ENCODE assay signal across 25 cellular contexts in genomic region chr6:110340566-110340965, GRCh38. TPM values are rescaled to one million over a fixed set of nuclear protein-coding genes. Genes with fewer than 3 reads are reported as not detected.
"Had no signal": no experiment of that assay in that cellular context is flagged by ENCODE, and none has a peak within 500 bp of the region (broad histone marks: within the 10 kb centered on the region; RNA-seq: fewer than 3 reads in every experiment).

No MANE protein-coding gene starts in this region.

- H3K36me3 Mint-ChIP-seq: activated naive CD4-positive, alpha-beta T cell treated with anti-CD3 and anti-CD28 coated beads, Interleukin-2, amount 10 ng/mL, durations not matched to agents 7 days and 5 days; naive thymus-derived CD4-positive, alpha-beta T cell; stimulated activated effector memory CD8-positive, alpha-beta T cell treated with anti-CD3 and anti-CD28 coated beads, Interleukin-12 subunit alpha, Interleukin-12 subunit beta, amount 100 ng/mL, for 72 hours had no signal

- H3K27ac Mint-ChIP-seq: activated naive CD4-positive, alpha-beta T cell treated with anti-CD3 and anti-CD28 coated beads, Interleukin-2, amount 10 ng/mL, durations not matched to agents 7 days and 5 days; activated naive CD8-positive, alpha-beta T cell treated with anti-CD3 and anti-CD28 coated beads, Interleukin-2, amount 50 U/mL, for 24 hours; endodermal cell; memory B cell; naive thymus-derived CD4-positive, alpha-beta T cell; stimulated activated effector memory CD8-positive, alpha-beta T cell treated with anti-CD3 and anti-CD28 coated beads, Interleukin-12 subunit alpha, Interleukin-12 subunit beta, amount 100 ng/mL, for 72 hours; type B pancreatic cell had no signal

- H3K4me2 ChIP-seq: smooth muscle cell had no signal

- H3K27ac ChIP-seq: breast epithelium, epithelial cell of prostate, foreskin keratinocyte, psoas muscle, right lobe of liver had no signal

- H3K9me3 ChIP-seq: breast epithelium, mucosa of descending colon, psoas muscle, right lobe of liver, stomach had no signal

- H3K4me1 Mint-ChIP-seq: activated naive CD4-positive, alpha-beta T cell treated with anti-CD3 and anti-CD28 coated beads, Interleukin-2, amount 10 ng/mL, durations not matched to agents 7 days and 5 days; activated naive CD8-positive, alpha-beta T cell treated with anti-CD3 and anti-CD28 coated beads, Interleukin-2, amount 50 U/mL, for 24 hours; naive thymus-derived CD4-positive, alpha-beta T cell; stimulated activated effector memory CD8-positive, alpha-beta T cell treated with anti-CD3 and anti-CD28 coated beads, Interleukin-12 subunit alpha, Interleukin-12 subunit beta, amount 100 ng/mL, for 72 hours had no signal

- H3K27me3 Mint-ChIP-seq: activated naive CD8-positive, alpha-beta T cell treated with anti-CD3 and anti-CD28 coated beads, Interleukin-2, amount 50 U/mL, for 24 hours; type B pancreatic cell had no signal

- DNase-seq: activated CD4-positive, alpha-beta T cell treated with anti-CD3 and anti-CD28 coated beads, Interleukin-2, amount 50 U/mL, for 1 hour; activated CD4-positive, CD25-positive, alpha-beta regulatory T cell treated with anti-CD3 and anti-CD28 coated beads, Interleukin-2, amount 50 U/mL, for 72 hours; activated CD8-positive, alpha-beta memory T cell treated with anti-CD3 and anti-CD28 coated beads, Interleukin-2, amount 50 U/mL, for 4 hours; activated effector memory CD4-positive, alpha-beta T cell treated with Interleukin-2 at 50 U/mL for 16 hours; activated naive CD4-positive, alpha-beta T cell treated with anti-CD3 and anti-CD28 coated beads, Interleukin-2, amount 10 ng/mL, durations not matched to agents 7 days and 5 days; activated naive CD8-positive, alpha-beta T cell treated with anti-CD3 and anti-CD28 coated beads, Interleukin-2, amount 50 U/mL, for 24 hours; activated T-cell treated with anti-CD3 and anti-CD28 coated beads, Interleukin-2, amount 50 U/mL, for 48 hours; endodermal cell; foreskin keratinocyte; kidney glomerular epithelial cell; mucosa of descending colon; naive thymus-derived CD4-positive, alpha-beta T cell; psoas muscle; right lobe of liver; stimulated activated CD4-positive, alpha-beta T cell treated with anti-CD3 and anti-CD28 coated beads, Interleukin-4, amount 100 ng/mL, for 24 hours; stomach; T1000 had no signal

- H3K27me3 ChIP-seq: breast epithelium, right lobe of liver, stomach had no signal

- H3K9me3 Mint-ChIP-seq: activated naive CD4-positive, alpha-beta T cell treated with anti-CD3 and anti-CD28 coated beads, Interleukin-2, amount 10 ng/mL, durations not matched to agents 7 days and 5 days; activated naive CD8-positive, alpha-beta T cell treated with anti-CD3 and anti-CD28 coated beads, Interleukin-2, amount 50 U/mL, for 24 hours; endodermal cell; naive thymus-derived CD4-positive, alpha-beta T cell; stimulated activated effector memory CD8-positive, alpha-beta T cell treated with anti-CD3 and anti-CD28 coated beads, Interleukin-12 subunit alpha, Interleukin-12 subunit beta, amount 100 ng/mL, for 72 hours; type B pancreatic cell had no signal

- H3K4me1 ChIP-seq: breast epithelium, foreskin keratinocyte, psoas muscle, right lobe of liver had no signal

- H3K36me3 ChIP-seq: breast epithelium, right lobe of liver, stomach had no signal

- H3K4me3 Mint-ChIP-seq: activated naive CD4-positive, alpha-beta T cell treated with anti-CD3 and anti-CD28 coated beads, Interleukin-2, amount 10 ng/mL, durations not matched to agents 7 days and 5 days; activated naive CD8-positive, alpha-beta T cell treated with anti-CD3 and anti-CD28 coated beads, Interleukin-2, amount 50 U/mL, for 24 hours; endodermal cell; memory B cell; naive thymus-derived CD4-positive, alpha-beta T cell; stimulated activated effector memory CD8-positive, alpha-beta T cell treated with anti-CD3 and anti-CD28 coated beads, Interleukin-12 subunit alpha, Interleukin-12 subunit beta, amount 100 ng/mL, for 72 hours; type B pancreatic cell had no signal

- H3K4me3 ChIP-seq: breast epithelium, mucosa of descending colon, psoas muscle, right lobe of liver, smooth muscle cell, stomach had no signal

RNA-seq across cellular contexts. Expression of gene METTL24, which starts 17.6 kb away (rescaled TPM):
- total RNA-seq: foreskin keratinocyte; osteocyte; psoas muscle; T-helper 1 cell treated with Interleukin-12 subunit alpha and Interleukin-12 subunit beta and Interleukin-4 antibody, amounts not matched to agents 30 ng/mL and 1 ng/mL, for 36 hours had no signal
- polyA plus RNA-seq: foreskin keratinocyte; naive thymus-derived CD4-positive, alpha-beta T cell had no signal
